Comparison of ENCODE assay signal across 27 cellular contexts in the genomic region with DNA sequence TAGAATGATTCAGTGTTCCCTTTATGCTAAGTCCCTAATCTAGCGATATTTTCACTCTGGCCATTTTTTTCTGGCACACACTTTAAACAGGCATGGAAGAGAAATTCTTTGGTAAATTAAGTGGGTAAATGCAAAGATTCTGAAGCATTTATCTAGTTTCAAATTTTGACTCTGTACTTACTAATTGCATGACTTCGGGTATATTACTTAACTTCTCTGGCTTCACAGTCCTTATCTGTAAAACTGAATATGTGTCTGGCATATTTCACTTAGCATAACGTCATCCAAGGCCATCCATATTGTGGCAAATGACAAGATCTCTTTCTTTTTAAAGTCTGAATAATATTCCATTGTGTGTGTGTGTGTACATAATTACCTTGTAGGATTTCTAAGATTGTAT.
"Had no signal": no experiment of that assay in that cellular context is flagged by ENCODE, and none has a peak within 500 bp of the region (broad histone marks: within the 10 kb centered on the region; RNA-seq: fewer than 3 reads in every experiment).

No MANE protein-coding gene starts in this region.

- H3K27me3 ChIP-seq: adrenal gland, ascending aorta, esophagus muscularis mucosa, gastrocnemius medialis, heart left ventricle had no signal

- H3K27ac ChIP-seq: adrenal gland, ascending aorta, esophagus muscularis mucosa, foreskin keratinocyte, gastrocnemius medialis, heart left ventricle had no signal

- H3K36me3 ChIP-seq: adrenal gland, ascending aorta, esophagus muscularis mucosa, gastrocnemius medialis, heart left ventricle had no signal

- H3K4me1 ChIP-seq: adrenal gland, ascending aorta, esophagus muscularis mucosa, foreskin keratinocyte had no signal

- ATAC-seq: activated CD4-positive, alpha-beta T cell treated with anti-CD3 and anti-CD28 coated beads for 36 hours; activated CD8-positive, alpha-beta memory T cell treated with anti-CD3 and anti-CD28 coated beads, Interleukin-2, amount 10 ng/mL, durations not matched to agents 7 days and 5 days; activated CD8-positive, alpha-beta T cell treated with anti-CD3 and anti-CD28 coated beads, Interleukin-2, amount 10 ng/mL, durations not matched to agents 7 days and 5 days; activated naive CD8-positive, alpha-beta T cell treated with anti-CD3 and anti-CD28 coated beads, Interleukin-2, amount 50 U/mL, for 24 hours; effector memory CD8-positive, alpha-beta T cell; foreskin keratinocyte; gastrocnemius medialis; heart left ventricle had no signal

- H3K9me3 ChIP-seq: adrenal gland, ascending aorta, esophagus muscularis mucosa, gastrocnemius medialis, heart left ventricle had no signal

- H3K4me3 ChIP-seq: adrenal gland, ascending aorta, esophagus muscularis mucosa, gastrocnemius medialis, heart left ventricle had no signal

- DNase-seq: activated CD4-positive, alpha-beta memory T cell treated with anti-CD3 and anti-CD28 coated beads for 36 hours; activated CD4-positive, alpha-beta T cell treated with anti-CD3 and anti-CD28 coated beads for 36 hours; activated CD4-positive, alpha-beta T cell treated with anti-CD3 and anti-CD28 coated beads, Interleukin-2, amount 10 ng/mL, durations not matched to agents 24 days and 14 days; activated CD4-positive, CD25-positive, alpha-beta regulatory T cell; activated CD4-positive, CD25-positive, alpha-beta regulatory T cell treated with anti-CD3 and anti-CD28 coated beads, Interleukin-2, amount 50 U/mL, for 72 hours; activated CD8-positive, alpha-beta memory T cell treated with anti-CD3 and anti-CD28 coated beads, Interleukin-2, amount 10 ng/mL, durations not matched to agents 7 days and 5 days; activated CD8-positive, alpha-beta memory T cell treated with anti-CD3 and anti-CD28 coated beads, Interleukin-2, amount 50 U/mL, for 4 hours; activated CD8-positive, alpha-beta T cell treated with anti-CD3 and anti-CD28 coated beads, Interleukin-2, amount 10 ng/mL, durations not matched to agents 7 days and 5 days; activated effector memory CD4-positive, alpha-beta T cell treated with anti-CD3 and anti-CD28 coated beads, Interleukin-2, amount 50 U/mL, for 16 hours; activated naive CD4-positive, alpha-beta T cell treated with anti-CD3 and anti-CD28 coated beads for 36 hours; activated naive CD8-positive, alpha-beta T cell treated with anti-CD3 and anti-CD28 coated beads for 36 hours; activated naive CD8-positive, alpha-beta T cell treated with anti-CD3 and anti-CD28 coated beads, Interleukin-2, amount 50 U/mL, for 24 hours; activated T-cell treated with anti-CD3 and anti-CD28 coated beads, Interleukin-2, amount 50 U/mL, for 1 hour; activated T-cell treated with anti-CD3 and anti-CD28 coated beads, Interleukin-2, amount 50 U/mL, for 48 hours; adrenal gland; cortex of kidney; dermis blood vessel endothelial cell; effector CD4-positive, alpha-beta T cell; effector memory CD8-positive, alpha-beta T cell; erythroblast; foreskin keratinocyte; gastrocnemius medialis; glutamatergic neuron; heart left ventricle; T-helper 2 cell had no signal
